ENCODE assay signal across 22 cellular contexts in genomic region chr3:47571391-47572165, GRCh38. TPM values are rescaled to one million over a fixed set of nuclear protein-coding genes. Genes with fewer than 3 reads are reported as not detected.
DNase-seq lines count a peak whose midpoint lies in the region; TF ChIP-seq lines count a peak whose summit lies in the region.
"Had no signal": no experiment of that assay in that cellular context is flagged by ENCODE, and none has a peak within 500 bp of the region (broad histone marks: within the 10 kb centered on the region; RNA-seq: fewer than 3 reads in every experiment).

No MANE protein-coding gene starts in this region.

- H3K4me3 ChIP-seq in HAP-1: no peak overlapping the region
- H3K4me3 ChIP-seq: esophagus muscularis mucosa, heart right ventricle had no signal

- H3K36me3 ChIP-seq in HAP-1 (replicated peaks): no peaks in the 10 kb centered on the region
- H3K36me3 ChIP-seq: esophagus muscularis mucosa, heart right ventricle had no signal

- peak overlapping the region; percentile 25 for H3K4me3 Mint-ChIP-seq in type B pancreatic cell
- H3K4me3 Mint-ChIP-seq: memory B cell; naive thymus-derived CD4-positive, alpha-beta T cell had no signal

- peaks cover 47% of the 10 kb centered on the region for H3K27me3 Mint-ChIP-seq in type B pancreatic cell

- H3K9me3 ChIP-seq in HAP-1: no peaks in the 10 kb centered on the region
- H3K9me3 ChIP-seq: esophagus muscularis mucosa, heart right ventricle had no signal

- H3K4me1 Mint-ChIP-seq in type B pancreatic cell (ENCODE audit: unreplicated experiment): peaks cover 24% of the 10 kb centered on the region
- H3K4me1 Mint-ChIP-seq: memory B cell; naive thymus-derived CD4-positive, alpha-beta T cell had no signal

- peak overlapping the region; percentile 65 for H3K27ac ChIP-seq in cingulate gyrus (ENCODE audit: low read depth, low read length)
- H3K27ac ChIP-seq: esophagus muscularis mucosa, heart right ventricle, VCaP had no signal

- in situ Hi-C loops in HAP-1 (cut with MboI; ENCODE audit: low sequenced_read_pairs): no loop called here

- H3K9me3 Mint-ChIP-seq in type B pancreatic cell: no peaks in the 10 kb centered on the region
- H3K9me3 Mint-ChIP-seq: CD4-positive, CD25-positive, alpha-beta regulatory T cell; memory B cell; naive thymus-derived CD4-positive, alpha-beta T cell had no signal

- no peaks in the 10 kb centered on the region for H3K36me3 Mint-ChIP-seq in type B pancreatic cell
- H3K36me3 Mint-ChIP-seq: CD4-positive, CD25-positive, alpha-beta regulatory T cell; memory B cell; naive thymus-derived CD4-positive, alpha-beta T cell had no signal

- no peaks in the 10 kb centered on the region for H3K27me3 ChIP-seq in HAP-1 (ENCODE audit: low read depth)

- DNase-seq in NCI-H2227 (lab: John Stamatoyannopoulos, UW; ENCODE audit: unreplicated experiment) (peak; percentile 14), NCI-H2227 treated with DMSO at 0.1 percent for 48 hours (lab: John Stamatoyannopoulos, UW) (no peak), left kidney (ENCODE audit: low read depth, low spot score) (peak; percentile 55), type B pancreatic cell (ENCODE audit: extremely low spot score, unreplicated experiment) (no peak), HAP-1 (ENCODE audit: low spot score in 2 of 2) (no peak), SKM-1 (lab: John Stamatoyannopoulos, UW; ENCODE audit: unreplicated experiment) (no peak), DMS153 treated with DMSO at 0.1 percent for 48 hours (lab: John Stamatoyannopoulos, UW; ENCODE audit: unreplicated experiment) (no peak)
- DNase-seq: activated CD4-positive, alpha-beta T cell treated with anti-CD3 and anti-CD28 coated beads, Interleukin-2, amount 50 U/mL, for 4 hours; activated naive CD4-positive, alpha-beta T cell treated with Interleukin-2 at 50 U/mL for 16 hours; CD4-positive, CD25-positive, alpha-beta regulatory T cell; DMS79; heart right ventricle; Kasumi-1; naive thymus-derived CD4-positive, alpha-beta T cell; NCI-H1417; Right ventricle myocardium superior; stimulated activated CD4-positive, alpha-beta T cell treated with anti-CD3 and anti-CD28 coated beads, Interleukin-12 subunit alpha, Interleukin-12 subunit beta, amount 100 ng/mL, for 4 hours; T-helper 1 cell had no signal

- no peak for TF ChIP-seq CTCF in type B pancreatic cell (conservative IDR thresholded peaks at IDR 0.05)

- peak overlapping the region; percentile 73 for H3K27ac Mint-ChIP-seq in type B pancreatic cell
- H3K27ac Mint-ChIP-seq: CD4-positive, CD25-positive, alpha-beta regulatory T cell; memory B cell; naive thymus-derived CD4-positive, alpha-beta T cell had no signal

- no peaks in the 10 kb centered on the region for H3K4me1 ChIP-seq in HAP-1
- H3K4me1 ChIP-seq: esophagus muscularis mucosa had no signal

RNA-seq across cellular contexts. Expression of gene CSPG5, which starts 7.1 kb away (rescaled TPM):
- 1.2 and 2.1 TPM in 2 replicates for total RNA-seq in type B pancreatic cell (ENCODE audit: low replicate concordance)
- total RNA-seq: CD4-positive, CD25-positive, alpha-beta regulatory T cell had no signal

RNA-seq across cellular contexts. Expression of gene ELP6, which starts 58.1 kb away (rescaled TPM):
- total RNA-seq in type B pancreatic cell (ENCODE audit: low replicate concordance): 25.1 and 51.3 TPM in 2 replicates

Comparison
In these comparisons a context has a peak if more than half of its experiments do, and no peak if none do; other contexts are left out.
1. DNase-seq: peak in NCI-H2227 (single experiment) and left kidney (single experiment); none in NCI-H2227 treated with DMSO at 0.1 percent for 48 hours (single experiment), type B pancreatic cell (single experiment), HAP-1 (0 of 2), SKM-1 (single experiment) and DMS153 treated with DMSO at 0.1 percent for 48 hours (single experiment).